Comparison of ENCODE assay signal across 1 cellular context in genomic region chr14:67532998-67533753, GRCh38.
TF ChIP-seq lines count a peak whose summit lies in the region.

TSS of gene PLEKHH1 (plus strand) at chr14:67533290. CDS start at chr14:67541868, 8,578 bp downstream.

TF ChIP-seq in HepG2, 621 proteins besides CTCF, POLR2A, EP300 and RAD21 (continued from another document and continues in another):
- TF ChIP-seq HMGXB4 (CRISPR knock-in tag; IDR thresholded peaks at IDR 0.05; ENCODE audit: borderline replicate concordance in 1 of 2, low read depth in 1 of 2) (peak in 1 of 2 experiments; percentile 76; a peak in 2 of 4 replicates), TAF1 (CRISPR knock-in tag; IDR thresholded peaks at IDR 0.05) (peak; percentile 77), AGO1 (IDR thresholded peaks at IDR 0.05; ENCODE audit: low read depth, low read length, poor library complexity, severe bottlenecking) (no peak), TOE1 (CRISPR knock-in tag; IDR thresholded peaks at IDR 0.05) (no peak), MIER3 (CRISPR knock-in tag; IDR thresholded peaks at IDR 0.05; ENCODE audit: borderline replicate concordance) (0 out of 2 replicates have a peak, but pooled peaks have one; percentile 15), ZBTB42 (CRISPR knock-in tag; IDR thresholded peaks at IDR 0.05) (no peak), ZNF589 (CRISPR knock-in tag; conservative IDR thresholded peaks at IDR 0.05) (no peak), THYN1 (CRISPR knock-in tag; IDR thresholded peaks at IDR 0.05; ENCODE audit: borderline replicate concordance, low read depth) (no peak), ZIK1 (CRISPR knock-in tag; IDR thresholded peaks at IDR 0.05; ENCODE audit: borderline replicate concordance, low read depth) (peak; percentile 70; the same call in 1 of the 2 replicates), ZNF160 (CRISPR knock-in tag; IDR thresholded peaks at IDR 0.05) (peak; percentile 27; the same call in 1 of the 2 replicates), ZNF136 (CRISPR knock-in tag; IDR thresholded peaks at IDR 0.05; ENCODE audit: low read depth) (peak; percentile 46; the same call in 1 of the 2 replicates), ATM (IDR thresholded peaks at IDR 0.05; ENCODE audit: borderline replicate concordance) (no peak), MYC (CRISPR knock-in tag; IDR thresholded peaks at IDR 0.05; ENCODE audit: borderline replicate concordance) (peak; percentile 19; the same call in 1 of the 2 replicates), POGZ (CRISPR knock-in tag; IDR thresholded peaks at IDR 0.05) (peak; percentile 45; the same call in 1 of the 2 replicates), MXD3 (CRISPR knock-in tag; IDR thresholded peaks at IDR 0.05) (0 out of 2 replicates have a peak, but pooled peaks have one; percentile 28), U2AF2 (IDR thresholded peaks at IDR 0.05; ENCODE audit: low read depth, low read length) (no peak), MEIS2 (CRISPR knock-in tag; IDR thresholded peaks at IDR 0.05) (0 out of 2 replicates have a peak, but pooled peaks have one; percentile 16), SKI (IDR thresholded peaks at IDR 0.05; ENCODE audit: partially characterized antibody) (no peak), MED1 (CRISPR knock-in tag; IDR thresholded peaks at IDR 0.05) (0 out of 2 replicates have a peak, but pooled peaks have one; percentile 21), ZXDC (CRISPR knock-in tag; IDR thresholded peaks at IDR 0.05) (0 out of 2 replicates have a peak, but pooled peaks have one; percentile 66), ZNF331 (CRISPR knock-in tag; IDR thresholded peaks at IDR 0.05) (peak; percentile 62; the same call in 1 of the 2 replicates), HNRNPK (IDR thresholded peaks at IDR 0.05; ENCODE audit: low read depth, low read length, poor library complexity, severe bottlenecking) (peak; percentile 18), ZNF24 (IDR thresholded peaks at IDR 0.05) (no peak), RXRB (CRISPR knock-in tag; IDR thresholded peaks at IDR 0.05; ENCODE audit: borderline replicate concordance) (no peak), SOX6 (IDR thresholded peaks at IDR 0.05) (no peak), SOX6 (CRISPR knock-in tag; IDR thresholded peaks at IDR 0.05) (0 out of 2 replicates have a peak, but pooled peaks have one; percentile 10), HOXA3 (CRISPR knock-in tag; IDR thresholded peaks at IDR 0.05) (peak; percentile 40; the same call in 1 of the 2 replicates), HNRNPUL1 (IDR thresholded peaks at IDR 0.05; ENCODE audit: low read depth, low read length) (no peak), ZNF101 (CRISPR knock-in tag; IDR thresholded peaks at IDR 0.05; ENCODE audit: borderline replicate concordance, low read depth) (no peak), CAMTA2 (CRISPR knock-in tag; IDR thresholded peaks at IDR 0.05; ENCODE audit: borderline replicate concordance) (no peak), BCL3 (CRISPR knock-in tag; IDR thresholded peaks at IDR 0.05) (peak; percentile 73), ZNF207 (IDR thresholded peaks at IDR 0.05; ENCODE audit: borderline replicate concordance) (no peak), DR1 (CRISPR knock-in tag; IDR thresholded peaks at IDR 0.05) (peak; percentile 31; the same call in 1 of the 2 replicates), ZFP36 (IDR thresholded peaks at IDR 0.05; ENCODE audit: borderline replicate concordance, low read depth, low read length, partially characterized antibody) (no peak), RBFOX2 (IDR thresholded peaks at IDR 0.05; ENCODE audit: low read depth, low read length) (peak; percentile 81)
- TF ChIP-seq, protein P1, sequence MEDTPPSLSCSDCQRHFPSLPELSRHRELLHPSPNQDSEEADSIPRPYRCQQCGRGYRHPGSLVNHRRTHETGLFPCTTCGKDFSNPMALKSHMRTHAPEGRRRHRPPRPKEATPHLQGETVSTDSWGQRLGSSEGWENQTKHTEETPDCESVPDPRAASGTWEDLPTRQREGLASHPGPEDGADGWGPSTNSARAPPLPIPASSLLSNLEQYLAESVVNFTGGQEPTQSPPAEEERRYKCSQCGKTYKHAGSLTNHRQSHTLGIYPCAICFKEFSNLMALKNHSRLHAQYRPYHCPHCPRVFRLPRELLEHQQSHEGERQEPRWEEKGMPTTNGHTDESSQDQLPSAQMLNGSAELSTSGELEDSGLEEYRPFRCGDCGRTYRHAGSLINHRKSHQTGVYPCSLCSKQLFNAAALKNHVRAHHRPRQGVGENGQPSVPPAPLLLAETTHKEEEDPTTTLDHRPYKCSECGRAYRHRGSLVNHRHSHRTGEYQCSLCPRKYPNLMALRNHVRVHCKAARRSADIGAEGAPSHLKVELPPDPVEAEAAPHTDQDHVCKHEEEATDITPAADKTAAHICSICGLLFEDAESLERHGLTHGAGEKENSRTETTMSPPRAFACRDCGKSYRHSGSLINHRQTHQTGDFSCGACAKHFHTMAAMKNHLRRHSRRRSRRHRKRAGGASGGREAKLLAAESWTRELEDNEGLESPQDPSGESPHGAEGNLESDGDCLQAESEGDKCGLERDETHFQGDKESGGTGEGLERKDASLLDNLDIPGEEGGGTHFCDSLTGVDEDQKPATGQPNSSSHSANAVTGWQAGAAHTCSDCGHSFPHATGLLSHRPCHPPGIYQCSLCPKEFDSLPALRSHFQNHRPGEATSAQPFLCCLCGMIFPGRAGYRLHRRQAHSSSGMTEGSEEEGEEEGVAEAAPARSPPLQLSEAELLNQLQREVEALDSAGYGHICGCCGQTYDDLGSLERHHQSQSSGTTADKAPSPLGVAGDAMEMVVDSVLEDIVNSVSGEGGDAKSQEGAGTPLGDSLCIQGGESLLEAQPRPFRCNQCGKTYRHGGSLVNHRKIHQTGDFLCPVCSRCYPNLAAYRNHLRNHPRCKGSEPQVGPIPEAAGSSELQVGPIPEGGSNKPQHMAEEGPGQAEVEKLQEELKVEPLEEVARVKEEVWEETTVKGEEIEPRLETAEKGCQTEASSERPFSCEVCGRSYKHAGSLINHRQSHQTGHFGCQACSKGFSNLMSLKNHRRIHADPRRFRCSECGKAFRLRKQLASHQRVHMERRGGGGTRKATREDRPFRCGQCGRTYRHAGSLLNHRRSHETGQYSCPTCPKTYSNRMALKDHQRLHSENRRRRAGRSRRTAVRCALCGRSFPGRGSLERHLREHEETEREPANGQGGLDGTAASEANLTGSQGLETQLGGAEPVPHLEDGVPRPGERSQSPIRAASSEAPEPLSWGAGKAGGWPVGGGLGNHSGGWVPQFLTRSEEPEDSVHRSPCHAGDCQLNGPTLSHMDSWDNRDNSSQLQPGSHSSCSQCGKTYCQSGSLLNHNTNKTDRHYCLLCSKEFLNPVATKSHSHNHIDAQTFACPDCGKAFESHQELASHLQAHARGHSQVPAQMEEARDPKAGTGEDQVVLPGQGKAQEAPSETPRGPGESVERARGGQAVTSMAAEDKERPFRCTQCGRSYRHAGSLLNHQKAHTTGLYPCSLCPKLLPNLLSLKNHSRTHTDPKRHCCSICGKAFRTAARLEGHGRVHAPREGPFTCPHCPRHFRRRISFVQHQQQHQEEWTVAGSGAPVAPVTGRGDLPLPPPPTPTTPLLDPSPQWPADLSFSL (CRISPR knock-in tag; IDR thresholded peaks at IDR 0.05): no peak
- TF ChIP-seq, protein P2, sequence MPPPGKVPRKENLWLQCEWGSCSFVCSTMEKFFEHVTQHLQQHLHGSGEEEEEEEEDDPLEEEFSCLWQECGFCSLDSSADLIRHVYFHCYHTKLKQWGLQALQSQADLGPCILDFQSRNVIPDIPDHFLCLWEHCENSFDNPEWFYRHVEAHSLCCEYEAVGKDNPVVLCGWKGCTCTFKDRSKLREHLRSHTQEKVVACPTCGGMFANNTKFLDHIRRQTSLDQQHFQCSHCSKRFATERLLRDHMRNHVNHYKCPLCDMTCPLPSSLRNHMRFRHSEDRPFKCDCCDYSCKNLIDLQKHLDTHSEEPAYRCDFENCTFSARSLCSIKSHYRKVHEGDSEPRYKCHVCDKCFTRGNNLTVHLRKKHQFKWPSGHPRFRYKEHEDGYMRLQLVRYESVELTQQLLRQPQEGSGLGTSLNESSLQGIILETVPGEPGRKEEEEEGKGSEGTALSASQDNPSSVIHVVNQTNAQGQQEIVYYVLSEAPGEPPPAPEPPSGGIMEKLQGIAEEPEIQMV (CRISPR knock-in tag; IDR thresholded peaks at IDR 0.05; ENCODE audit: low read depth): no peak
- TF ChIP-seq, protein P3, sequence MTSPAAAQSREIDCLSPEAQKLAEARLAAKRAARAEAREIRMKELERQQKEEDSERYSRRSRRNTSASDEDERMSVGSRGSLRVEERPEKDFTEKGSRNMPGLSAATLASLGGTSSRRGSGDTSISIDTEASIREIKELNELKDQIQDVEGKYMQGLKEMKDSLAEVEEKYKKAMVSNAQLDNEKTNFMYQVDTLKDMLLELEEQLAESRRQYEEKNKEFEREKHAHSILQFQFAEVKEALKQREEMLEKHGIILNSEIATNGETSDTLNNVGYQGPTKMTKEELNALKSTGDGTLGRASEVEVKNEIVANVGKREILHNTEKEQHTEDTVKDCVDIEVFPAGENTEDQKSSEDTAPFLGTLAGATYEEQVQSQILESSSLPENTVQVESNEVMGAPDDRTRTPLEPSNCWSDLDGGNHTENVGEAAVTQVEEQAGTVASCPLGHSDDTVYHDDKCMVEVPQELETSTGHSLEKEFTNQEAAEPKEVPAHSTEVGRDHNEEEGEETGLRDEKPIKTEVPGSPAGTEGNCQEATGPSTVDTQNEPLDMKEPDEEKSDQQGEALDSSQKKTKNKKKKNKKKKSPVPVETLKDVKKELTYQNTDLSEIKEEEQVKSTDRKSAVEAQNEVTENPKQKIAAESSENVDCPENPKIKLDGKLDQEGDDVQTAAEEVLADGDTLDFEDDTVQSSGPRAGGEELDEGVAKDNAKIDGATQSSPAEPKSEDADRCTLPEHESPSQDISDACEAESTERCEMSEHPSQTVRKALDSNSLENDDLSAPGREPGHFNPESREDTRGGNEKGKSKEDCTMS (CRISPR knock-in tag; conservative IDR thresholded peaks at IDR 0.05): no peak
- TF ChIP-seq, protein P4, sequence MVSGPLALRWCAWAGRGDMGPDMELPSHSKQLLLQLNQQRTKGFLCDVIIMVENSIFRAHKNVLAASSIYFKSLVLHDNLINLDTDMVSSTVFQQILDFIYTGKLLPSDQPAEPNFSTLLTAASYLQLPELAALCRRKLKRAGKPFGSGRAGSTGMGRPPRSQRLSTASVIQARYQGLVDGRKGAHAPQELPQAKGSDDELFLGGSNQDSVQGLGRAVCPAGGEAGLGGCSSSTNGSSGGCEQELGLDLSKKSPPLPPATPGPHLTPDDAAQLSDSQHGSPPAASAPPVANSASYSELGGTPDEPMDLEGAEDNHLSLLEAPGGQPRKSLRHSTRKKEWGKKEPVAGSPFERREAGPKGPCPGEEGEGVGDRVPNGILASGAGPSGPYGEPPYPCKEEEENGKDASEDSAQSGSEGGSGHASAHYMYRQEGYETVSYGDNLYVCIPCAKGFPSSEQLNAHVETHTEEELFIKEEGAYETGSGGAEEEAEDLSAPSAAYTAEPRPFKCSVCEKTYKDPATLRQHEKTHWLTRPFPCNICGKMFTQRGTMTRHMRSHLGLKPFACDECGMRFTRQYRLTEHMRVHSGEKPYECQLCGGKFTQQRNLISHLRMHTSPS (CRISPR knock-in tag; IDR thresholded peaks at IDR 0.05; ENCODE audit: low read depth): 0 out of 2 replicates have a peak, but pooled peaks have one; percentile 7
- TF ChIP-seq, protein P5, sequence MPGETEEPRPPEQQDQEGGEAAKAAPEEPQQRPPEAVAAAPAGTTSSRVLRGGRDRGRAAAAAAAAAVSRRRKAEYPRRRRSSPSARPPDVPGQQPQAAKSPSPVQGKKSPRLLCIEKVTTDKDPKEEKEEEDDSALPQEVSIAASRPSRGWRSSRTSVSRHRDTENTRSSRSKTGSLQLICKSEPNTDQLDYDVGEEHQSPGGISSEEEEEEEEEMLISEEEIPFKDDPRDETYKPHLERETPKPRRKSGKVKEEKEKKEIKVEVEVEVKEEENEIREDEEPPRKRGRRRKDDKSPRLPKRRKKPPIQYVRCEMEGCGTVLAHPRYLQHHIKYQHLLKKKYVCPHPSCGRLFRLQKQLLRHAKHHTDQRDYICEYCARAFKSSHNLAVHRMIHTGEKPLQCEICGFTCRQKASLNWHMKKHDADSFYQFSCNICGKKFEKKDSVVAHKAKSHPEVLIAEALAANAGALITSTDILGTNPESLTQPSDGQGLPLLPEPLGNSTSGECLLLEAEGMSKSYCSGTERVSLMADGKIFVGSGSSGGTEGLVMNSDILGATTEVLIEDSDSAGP (CRISPR knock-in tag; IDR thresholded peaks at IDR 0.05; ENCODE audit: borderline replicate concordance): peak; percentile 98
